14 cellular contexts compared by ENCODE assay signal in the genomic region with DNA sequence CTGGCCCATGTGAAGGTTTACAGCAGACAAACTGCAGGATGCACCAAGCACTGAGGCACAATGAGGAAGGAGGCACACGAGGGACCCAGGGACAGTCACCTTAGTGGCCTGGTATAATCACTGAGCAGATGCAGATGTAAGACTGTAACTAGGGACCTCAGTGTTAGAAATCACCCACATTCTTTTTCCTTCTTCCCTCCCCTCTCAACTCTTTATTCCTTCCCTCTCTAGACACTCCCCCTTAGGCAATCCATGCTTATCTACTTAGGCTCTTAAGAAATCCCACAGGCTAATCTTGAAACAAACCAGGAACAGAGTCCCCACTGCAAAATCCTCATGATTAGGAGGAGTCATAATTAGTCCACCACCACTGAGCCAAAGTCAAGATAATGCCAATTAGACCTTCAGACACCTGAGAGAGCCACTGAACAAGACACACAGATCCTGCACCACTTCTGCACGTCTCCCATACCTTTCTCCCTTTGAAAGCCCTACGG.
DNase-seq lines count a peak whose midpoint lies in the region; ATAC-seq and TF ChIP-seq lines count a peak whose summit lies in the region.
"Had no signal": no experiment of that assay in that cellular context is flagged by ENCODE, and none has a peak within 500 bp of the region (broad histone marks: within the 10 kb centered on the region; RNA-seq: fewer than 3 reads in every experiment).

No MANE protein-coding gene starts in this region.

- H3K36me3 ChIP-seq in GM23338 (ENCODE audit: insufficient read depth) (no peaks in the 10 kb centered on the region), endodermal cell (ENCODE audit: control insufficient read depth, insufficient read depth, low read length) (no peaks in the 10 kb centered on the region), mesenchymal stem cell (ENCODE audit: control insufficient read depth in 1 of 2, insufficient read depth in 2 of 2, low read depth in 1 of 2, low read length in 2 of 2) (no peaks in the 10 kb centered on the region)
- H3K36me3 ChIP-seq: BE2C had no signal

- H4K8ac ChIP-seq in mesenchymal stem cell (ENCODE audit: low read length) = no peak overlapping the region

- H3K27ac ChIP-seq in GM23338 (ENCODE audit: low read depth) (peak overlapping the region; percentile 92), endodermal cell (ENCODE audit: low read depth, low read length) (no peak overlapping the region), mesenchymal stem cell (ENCODE audit: low read length, poor library complexity, severe bottlenecking) (no peak overlapping the region)

- peak; percentile 59 for ATAC-seq in GM23338

- H3K79me2 ChIP-seq in GM23338 (replicated peaks; ENCODE audit: insufficient read depth) = peaks cover 90% of the 10 kb centered on the region

- TF ChIP-seq CTCF in GM23338 (conservative IDR thresholded peaks at IDR 0.05; ENCODE audit: low read depth in 2 of 2) = no peak
- no peak for TF ChIP-seq CTCF in endodermal cell (conservative IDR thresholded peaks at IDR 0.05)

- no peak overlapping the region for H3K9ac ChIP-seq in endodermal cell (ENCODE audit: extremely low read depth, low read length, poor library complexity, severe bottlenecking)
- no peak overlapping the region for H3K9ac ChIP-seq in mesenchymal stem cell (ENCODE audit: low read length)

- H3K9me3 ChIP-seq in endodermal cell (ENCODE audit: control insufficient read depth, low read length) (no peaks in the 10 kb centered on the region), mesenchymal stem cell (ENCODE audit: control insufficient read depth, low read length) (no peaks in the 10 kb centered on the region)
- H3K9me3 ChIP-seq: BE2C had no signal

- no peak overlapping the region for H3K4ac ChIP-seq in mesenchymal stem cell (ENCODE audit: low read depth in 1 of 2, low read length in 2 of 2)

- H3K9me3 Mint-ChIP-seq in GM23338 (no peaks in the 10 kb centered on the region), endodermal cell (no peaks in the 10 kb centered on the region)

- peaks cover 82% of the 10 kb centered on the region for H3K4me1 Mint-ChIP-seq in GM23338
- peaks cover 61% of the 10 kb centered on the region for H3K4me1 Mint-ChIP-seq in endodermal cell
- H3K4me1 Mint-ChIP-seq: CD4-positive, CD25-positive, alpha-beta regulatory T cell had no signal

- no peak overlapping the region for H2BK15ac ChIP-seq in mesenchymal stem cell (ENCODE audit: low read depth, poor library complexity, severe bottlenecking)

- peak overlapping the region; percentile 54 for H3K4me2 ChIP-seq in GM23338
- H3K4me2 ChIP-seq in mesenchymal stem cell (ENCODE audit: low read length, poor library complexity, severe bottlenecking) = no peak overlapping the region

- H3K27ac Mint-ChIP-seq in GM23338 (peak overlapping the region; percentile 87), endodermal cell (peak overlapping the region; percentile 49)
- H3K27ac Mint-ChIP-seq: CD4-positive, CD25-positive, alpha-beta regulatory T cell had no signal

- no peak overlapping the region for H3K18ac ChIP-seq in mesenchymal stem cell (ENCODE audit: low read depth in 1 of 2, low read length in 2 of 2)

- H2BK12ac ChIP-seq in mesenchymal stem cell (ENCODE audit: low read length in 2 of 2) = no peak overlapping the region

- H3K4me3 Mint-ChIP-seq in GM23338 = peak overlapping the region; percentile 53; the same call in 1 of the 3 replicates
- no peak overlapping the region for H3K4me3 Mint-ChIP-seq in endodermal cell
- H3K4me3 Mint-ChIP-seq: CD4-positive, CD25-positive, alpha-beta regulatory T cell had no signal

- no peaks in the 10 kb centered on the region for H4K20me1 ChIP-seq in GM23338 (replicated peaks; ENCODE audit: insufficient read depth)

- no peak overlapping the region for H2BK120ac ChIP-seq in mesenchymal stem cell (ENCODE audit: low read depth, low read length)

- H4K91ac ChIP-seq in mesenchymal stem cell (ENCODE audit: low read length) = no peak overlapping the region

- H3K14ac ChIP-seq in mesenchymal stem cell (ENCODE audit: low read length in 2 of 2) = no peak overlapping the region

- H3K27me3 ChIP-seq in GM23338 (ENCODE audit: insufficient read depth) = no peaks in the 10 kb centered on the region
- H3K27me3 ChIP-seq in endodermal cell (ENCODE audit: control insufficient read depth, insufficient read depth, low read length, poor library complexity, severe bottlenecking) = no peaks in the 10 kb centered on the region
- no peaks in the 10 kb centered on the region for H3K27me3 ChIP-seq in mesenchymal stem cell (ENCODE audit: control insufficient read depth in 1 of 2, insufficient read depth in 1 of 2, low read length in 2 of 2)
- H3K27me3 ChIP-seq: BE2C had no signal

- H3K27me3 Mint-ChIP-seq in GM23338 (ENCODE audit: insufficient read depth, low read depth, poor library complexity) = peaks cover 4% of the 10 kb centered on the region
- no peaks in the 10 kb centered on the region for H3K27me3 Mint-ChIP-seq in endodermal cell (ENCODE audit: insufficient read depth)
- H3K27me3 Mint-ChIP-seq: CD4-positive, CD25-positive, alpha-beta regulatory T cell had no signal

- DNase-seq in GM23338 (ENCODE audit: low spot score) = peak; percentile 36
- DNase-seq in NCI-H226 = peak; percentile 24
- no peak for DNase-seq in endodermal cell
- peak; percentile 5 for DNase-seq in mesenchymal stem cell
- DNase-seq in MV-4-11 (lab: John Stamatoyannopoulos, UW) = no peak
- DNase-seq in activated CD8-positive, alpha-beta memory T cell treated with anti-CD3 and anti-CD28 coated beads for 24 hours = no peak
- DNase-seq in DMS 273 (lab: John Stamatoyannopoulos, UW; ENCODE audit: unreplicated experiment) = no peak
- DNase-seq: BE2C; CD4-positive, CD25-positive, alpha-beta regulatory T cell; Kasumi-1; NCI-H1417; NCI-H187; NCI-H510A; SHP77 had no signal

- H3K4me3 ChIP-seq in GM23338 = peak overlapping the region; percentile 33
- no peak overlapping the region for H3K4me3 ChIP-seq in endodermal cell (ENCODE audit: low read length)
- H3K4me3 ChIP-seq in mesenchymal stem cell (ENCODE audit: insufficient read depth in 1 of 2, low read depth in 1 of 2, low read length in 2 of 2) = no peak overlapping the region

- no peak overlapping the region for H2AK5ac ChIP-seq in mesenchymal stem cell (ENCODE audit: low read length, severe bottlenecking)

- 79 to 100% methylated on average over 1 to 3 of the region's 3 CpGs for WGBS in endodermal cell (ENCODE audit: insufficient coverage in 1 of 2, insufficient read length in 1 of 2), 2 experiments
- 55% methylated on average over 2 of the region's 3 CpGs for WGBS in mesenchymal stem cell

- H3K4me1 ChIP-seq in GM23338 (ENCODE audit: insufficient read depth) (peaks cover 91% of the 10 kb centered on the region), endodermal cell (ENCODE audit: control insufficient read depth, insufficient read depth, low read length) (peaks cover 20% of the 10 kb centered on the region), mesenchymal stem cell (ENCODE audit: control insufficient read depth, insufficient read depth, low read depth, low read length) (no peaks in the 10 kb centered on the region)
- H3K4me1 ChIP-seq: BE2C had no signal

- H3K36me3 Mint-ChIP-seq in GM23338 (ENCODE audit: low read depth) (no peaks in the 10 kb centered on the region), endodermal cell (ENCODE audit: low read depth) (no peaks in the 10 kb centered on the region)
- H3K36me3 Mint-ChIP-seq: CD4-positive, CD25-positive, alpha-beta regulatory T cell had no signal

- 0 out of 2 replicates have a peak, but pooled peaks cover 6% of the 10 kb centered on the region for H3F3A ChIP-seq in GM23338 (replicated peaks; ENCODE audit: low read depth)

- H3K9me2 ChIP-seq in GM23338 (ENCODE audit: insufficient read depth) = 0 out of 2 replicates have a peak, but pooled peaks cover 11% of the 10 kb centered on the region

- no peak overlapping the region for H3K23ac ChIP-seq in mesenchymal stem cell (ENCODE audit: low read length in 2 of 2)

- no peak overlapping the region for H2BK5ac ChIP-seq in mesenchymal stem cell (ENCODE audit: low read depth, low read length, poor library complexity, severe bottlenecking)

- no peaks in the 10 kb centered on the region for H3K79me1 ChIP-seq in mesenchymal stem cell (replicated peaks; ENCODE audit: low read length, poor library complexity, severe bottlenecking)

- H2AFZ ChIP-seq in GM23338 (no peak overlapping the region), mesenchymal stem cell (ENCODE audit: low read depth, low read length) (no peak overlapping the region)

TF ChIP-seq in GM23338, 12 proteins besides CTCF, POLR2A, EP300 and RAD21:
- TF ChIP-seq CREB1 (CRISPR knock-in tag; IDR thresholded peaks at IDR 0.05; ENCODE audit: low read depth) (no peak), ZNF331 (CRISPR knock-in tag; IDR thresholded peaks at IDR 0.05; ENCODE audit: low read depth) (no peak), EZH2 (IDR thresholded peaks at IDR 0.05; ENCODE audit: low read depth, unreplicated experiment) (no peak)

Comparison
In these comparisons a context has a peak if more than half of its experiments do, and no peak if none do; other contexts are left out.
1. DNase-seq: peak in GM23338 (single experiment), NCI-H226 (single experiment) and mesenchymal stem cell (single experiment); none in endodermal cell (single experiment), MV-4-11 (single experiment), activated CD8-positive, alpha-beta memory T cell treated with anti-CD3 and anti-CD28 coated beads for 24 hours (single experiment) and DMS 273 (single experiment).